Comparison of ENCODE assay signal across 15 cellular contexts in the genomic region with DNA sequence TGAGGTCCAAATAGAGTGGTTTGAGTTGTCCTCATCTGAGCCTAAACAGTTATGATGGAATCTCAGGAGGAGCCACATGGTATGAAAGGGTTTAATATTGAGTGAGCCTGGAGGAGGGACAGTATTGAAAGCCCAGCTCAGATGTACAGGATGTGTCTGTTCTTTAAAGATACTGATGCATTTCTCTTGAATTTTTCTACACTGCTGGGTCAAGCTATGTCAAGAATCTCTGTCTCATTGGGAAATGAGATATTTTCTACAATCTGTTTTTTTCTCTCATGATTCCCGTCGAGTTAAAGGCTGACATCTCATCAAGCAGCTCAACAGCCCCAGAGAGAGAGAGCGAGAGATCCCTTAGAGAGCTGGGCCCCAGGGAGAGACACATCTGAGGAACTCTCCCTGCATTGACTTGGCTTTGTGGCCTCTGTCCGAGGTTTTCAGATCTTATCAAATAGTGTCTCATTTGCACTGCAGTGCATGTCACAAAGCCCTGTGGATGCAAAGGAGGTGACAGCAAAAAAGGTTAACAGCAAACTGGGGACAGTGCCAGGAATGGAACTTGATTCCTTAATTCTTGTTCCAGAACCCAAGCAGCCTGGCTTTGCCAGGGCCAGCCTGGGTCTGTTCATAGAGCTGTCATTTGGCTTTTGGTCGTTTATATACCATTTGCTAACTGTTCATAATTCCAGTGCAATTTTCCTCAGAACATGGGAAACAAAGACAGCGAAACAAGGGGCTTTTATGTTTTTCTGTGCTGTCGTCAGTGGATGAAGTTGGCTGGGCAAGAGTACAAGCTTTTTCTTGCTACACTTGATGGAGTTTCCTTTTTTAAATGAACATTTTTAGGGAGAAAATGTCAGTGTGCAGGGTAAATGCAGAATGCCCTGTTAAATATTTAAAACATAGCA. TPM values are rescaled to one million over a fixed set of nuclear protein-coding genes. Genes with fewer than 3 reads are reported as not detected.
DNase-seq lines count a peak whose midpoint lies in the region; ATAC-seq and TF ChIP-seq lines count a peak whose summit lies in the region.
"Had no signal": no experiment of that assay in that cellular context is flagged by ENCODE, and none has a peak within 500 bp of the region (broad histone marks: within the 10 kb centered on the region; RNA-seq: fewer than 3 reads in every experiment).

No MANE protein-coding gene starts in this region.

- H3K4me3 ChIP-seq in brain microvascular endothelial cell (ENCODE audit: low read depth, low read length) (no peak overlapping the region), mucosa of descending colon (no peak overlapping the region)
- H3K4me3 ChIP-seq: transverse colon had no signal

- H3K27me3 Mint-ChIP-seq in stimulated activated naive CD8-positive, alpha-beta T cell treated with anti-CD3 and anti-CD28 coated beads, Interleukin-15, amount 100 ng/mL, for 72 hours, result peaks cover 8% of the 10 kb centered on the region

- H3K9me3 Mint-ChIP-seq in stimulated activated naive CD8-positive, alpha-beta T cell treated with anti-CD3 and anti-CD28 coated beads, Interleukin-15, amount 100 ng/mL, for 72 hours, result no peaks in the 10 kb centered on the region
- H3K9me3 Mint-ChIP-seq: activated naive CD4-positive, alpha-beta T cell treated with anti-CD3 and anti-CD28 coated beads for 36 hours had no signal

- DNase-seq in stimulated activated naive CD8-positive, alpha-beta T cell treated with anti-CD3 and anti-CD28 coated beads, Interleukin-15, amount 100 ng/mL, for 72 hours, result no peak
- no peak for DNase-seq in stimulated activated naive CD8-positive, alpha-beta T cell treated with anti-CD3 and anti-CD28 coated beads, Interleukin-15, Interleukin-2, amounts not matched to agents 100 U/mL and 50 U/mL, for 24 hours
- DNase-seq in brain microvascular endothelial cell (peak; percentile 31), midbrain (lab: John Stamatoyannopoulos, UW) (peak; percentile 12), mucosa of descending colon (no peak), GM19238 (ENCODE audit: insufficient read length, low spot score) (no peak)
- no peak for DNase-seq in stimulated activated CD4-positive, alpha-beta T cell treated with anti-CD3 and anti-CD28 coated beads, Interleukin-2, amount 100 ng/mL, for 24 hours
- DNase-seq: activated CD8-positive, alpha-beta memory T cell treated with anti-CD3 and anti-CD28 coated beads, Interleukin-2, amount 10 ng/mL, durations not matched to agents 7 days and 5 days; activated naive CD4-positive, alpha-beta T cell treated with anti-CD3 and anti-CD28 coated beads for 36 hours; NCI-H187 treated with DMSO at 0.1 percent for 48 hours; transverse colon had no signal

- no peaks in the 10 kb centered on the region for H3K9me3 ChIP-seq in mucosa of descending colon
- H3K9me3 ChIP-seq: transverse colon had no signal

- no peak overlapping the region for H3K4me3 Mint-ChIP-seq in stimulated activated naive CD8-positive, alpha-beta T cell treated with anti-CD3 and anti-CD28 coated beads, Interleukin-15, amount 100 ng/mL, for 72 hours
- H3K4me3 Mint-ChIP-seq: activated CD8-positive, alpha-beta memory T cell treated with anti-CD3 and anti-CD28 coated beads, Interleukin-2, amount 10 ng/mL, durations not matched to agents 7 days and 5 days; activated naive CD4-positive, alpha-beta T cell treated with anti-CD3 and anti-CD28 coated beads for 36 hours; WTC11 had no signal

- H3K36me3 ChIP-seq in brain microvascular endothelial cell (replicated peaks), result no peaks in the 10 kb centered on the region
- H3K36me3 ChIP-seq in mucosa of descending colon (ENCODE audit: low read depth), result no peaks in the 10 kb centered on the region
- H3K36me3 ChIP-seq: transverse colon had no signal

- intact Hi-C loops in mucosa of descending colon (cut with DNase I, micrococcal nuclease), result no loop called here

- H3K27me3 ChIP-seq in brain microvascular endothelial cell (replicated peaks), result no peaks in the 10 kb centered on the region
- H3K27me3 ChIP-seq: transverse colon had no signal

- peak overlapping the region; percentile 25 to 74 for H3K27ac Mint-ChIP-seq in stimulated activated naive CD8-positive, alpha-beta T cell treated with anti-CD3 and anti-CD28 coated beads, Interleukin-15, amount 100 ng/mL, for 72 hours
- H3K27ac Mint-ChIP-seq: activated CD8-positive, alpha-beta memory T cell treated with anti-CD3 and anti-CD28 coated beads, Interleukin-2, amount 10 ng/mL, durations not matched to agents 7 days and 5 days; activated naive CD4-positive, alpha-beta T cell treated with anti-CD3 and anti-CD28 coated beads for 36 hours; WTC11 had no signal

- TF ChIP-seq CTCF in brain microvascular endothelial cell (IDR thresholded peaks at IDR 0.05; ENCODE audit: low read depth, low read length, missing control alignments) (no peak), mucosa of descending colon (IDR thresholded peaks at IDR 0.05) (no peak)

- peaks cover 11% of the 10 kb centered on the region for H3K4me1 Mint-ChIP-seq in stimulated activated naive CD8-positive, alpha-beta T cell treated with anti-CD3 and anti-CD28 coated beads, Interleukin-15, amount 100 ng/mL, for 72 hours

- in situ Hi-C loops in brain microvascular endothelial cell (cut with HindIII; ENCODE audit: low pct_ligation_motif_present, low sequenced_read_pairs), result no loop called here

- peak overlapping the region; percentile 35 for H3K27ac ChIP-seq in brain microvascular endothelial cell
- H3K27ac ChIP-seq: epithelial cell of prostate had no signal

- H3K4me1 ChIP-seq in mucosa of descending colon (ENCODE audit: low read depth), result no peaks in the 10 kb centered on the region

- no peak for ATAC-seq in stimulated activated naive CD8-positive, alpha-beta T cell treated with anti-CD3 and anti-CD28 coated beads, Interleukin-15, amount 100 ng/mL, for 72 hours
- ATAC-seq in stimulated activated naive CD8-positive, alpha-beta T cell treated with anti-CD3 and anti-CD28 coated beads, Interleukin-15, Interleukin-2, amounts not matched to agents 100 U/mL and 50 U/mL, for 24 hours, result no peak
- no peak for ATAC-seq in GM18858 (IDR thresholded peaks at IDR 0.05; ENCODE audit: unreplicated experiment)
- ATAC-seq in mucosa of descending colon, result no peak
- ATAC-seq: activated CD8-positive, alpha-beta memory T cell treated with anti-CD3 and anti-CD28 coated beads, Interleukin-2, amount 10 ng/mL, durations not matched to agents 7 days and 5 days; left lobe of liver; WTC11 had no signal

RNA-seq across cellular contexts. Expression of a gene that starts 19.1 kb away (rescaled TPM):
- not detected for total RNA-seq in mucosa of descending colon
- total RNA-seq: activated CD8-positive, alpha-beta memory T cell treated with anti-CD3 and anti-CD28 coated beads, Interleukin-2, amount 10 ng/mL, durations not matched to agents 7 days and 5 days; activated naive CD4-positive, alpha-beta T cell treated with anti-CD3 and anti-CD28 coated beads for 36 hours; left lobe of liver; transverse colon; WTC11 had no signal

Comparison
In these comparisons a context has a peak if more than half of its experiments do, and no peak if none do; other contexts are left out.
1. DNase-seq: peak in brain microvascular endothelial cell (single experiment) and midbrain (single experiment); none in stimulated activated naive CD8-positive, alpha-beta T cell treated with anti-CD3 and anti-CD28 coated beads, Interleukin-15, amount 100 ng/mL, for 72 hours (0 of 2), stimulated activated naive CD8-positive, alpha-beta T cell treated with anti-CD3 and anti-CD28 coated beads, Interleukin-15, Interleukin-2, amounts not matched to agents 100 U/mL and 50 U/mL, for 24 hours (single experiment), mucosa of descending colon (0 of 3), GM19238 (single experiment) and stimulated activated CD4-positive, alpha-beta T cell treated with anti-CD3 and anti-CD28 coated beads, Interleukin-2, amount 100 ng/mL, for 24 hours (0 of 2).